11 cellular contexts compared by ENCODE assay signal in the genomic region with DNA sequence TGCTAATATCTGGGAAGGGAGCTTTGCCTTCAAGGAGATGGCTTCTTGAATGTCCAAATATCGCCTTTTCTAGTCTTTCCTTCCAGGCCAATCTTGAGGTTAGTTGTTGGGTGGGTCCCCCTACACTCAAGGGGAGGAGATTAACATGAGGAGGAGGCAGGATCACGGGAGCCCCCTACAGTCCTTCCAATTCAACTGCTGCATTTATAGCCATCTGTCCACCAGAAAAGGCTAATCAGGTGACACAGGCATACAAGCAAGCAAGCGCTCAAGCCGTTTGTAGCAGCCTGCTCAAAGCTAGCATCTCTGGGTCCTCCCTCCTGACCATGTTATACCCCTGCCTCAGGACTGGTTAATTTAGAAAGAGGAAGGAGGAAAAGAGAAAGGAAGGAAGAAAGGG.
A peak's percentile ranks its signal among the peaks of the same experiment; 100 is the strongest.
DNase-seq lines count a peak whose midpoint lies in the region; ATAC-seq and TF ChIP-seq lines count a peak whose summit lies in the region.
"Had no signal": no experiment of that assay in that cellular context is flagged by ENCODE, and none has a peak within 500 bp of the region (broad histone marks: within the 10 kb centered on the region; RNA-seq: fewer than 3 reads in every experiment).

No MANE protein-coding gene starts in this region.

- ATAC-seq in HG03196 (IDR thresholded peaks at IDR 0.05; ENCODE audit: unreplicated experiment) (no peak), HG02759 (IDR thresholded peaks at IDR 0.05; ENCODE audit: unreplicated experiment) (no peak)

- TF ChIP-seq EP300 in Ishikawa (IDR thresholded peaks at IDR 0.05; ENCODE audit: borderline replicate concordance): no peak

- TF ChIP-seq CTCF in WERI-Rb-1 (IDR thresholded peaks at IDR 0.05; ENCODE audit: low read depth, low read length) (peak; percentile 72), lower leg skin (IDR thresholded peaks at IDR 0.05) (no peak)

- H3K27ac ChIP-seq in WERI-Rb-1: no peak overlapping the region
- H3K27ac ChIP-seq: vagina had no signal

- DNase-seq in DMS 273 (lab: John Stamatoyannopoulos, UW; ENCODE audit: unreplicated experiment) (peak; percentile 67), WERI-Rb-1 (peak; percentile 52), medulla oblongata (ENCODE audit: extremely low spot score) (peak; percentile 15), lower leg skin (ENCODE audit: low spot score in 2 of 2) (no peak), hepatic stellate cell (ENCODE audit: low spot score) (no peak)
- DNase-seq: activated CD4-positive, alpha-beta T cell treated with anti-CD3 and anti-CD28 coated beads for 1 hour; SHP77 treated with DMSO at 0.1 percent for 48 hours had no signal

- peak; percentile 10; the same call in 1 of the 2 replicates for TF ChIP-seq RAD21 in Ishikawa (IDR thresholded peaks at IDR 0.05; ENCODE audit: low read depth)

- no peak for TF ChIP-seq POLR2A in lower leg skin (IDR thresholded peaks at IDR 0.05)

- 46 to 56% methylated on average over 4 of the region's 4 CpGs for WGBS in lower leg skin, 2 donors

- intact Hi-C loops in lower leg skin (cut with DNase I; ENCODE audit: low total_unique reads): no loop called here

- H3K36me3 ChIP-seq in WERI-Rb-1: no peaks in the 10 kb centered on the region
- H3K36me3 ChIP-seq: vagina had no signal

- H3K4me3 ChIP-seq in WERI-Rb-1 (ENCODE audit: low read depth, low read length) (no peak overlapping the region), lower leg skin (ENCODE audit: low read depth, poor library complexity, severe bottlenecking) (no peak overlapping the region)
- H3K4me3 ChIP-seq: vagina had no signal

- no peaks in the 10 kb centered on the region for H3K27me3 ChIP-seq in WERI-Rb-1 (ENCODE audit: insufficient read depth, low read depth, severe bottlenecking)
- H3K27me3 ChIP-seq: vagina had no signal

- peaks cover 4% of the 10 kb centered on the region for H3K9me3 ChIP-seq in WERI-Rb-1 (ENCODE audit: severe bottlenecking)
- H3K9me3 ChIP-seq: vagina had no signal

TF ChIP-seq in Ishikawa, 13 proteins besides CTCF, POLR2A, EP300 and RAD21:
- TF ChIP-seq ZBTB7A (IDR thresholded peaks at IDR 0.05; ENCODE audit: low read depth) (no peak), TCF12 (IDR thresholded peaks at IDR 0.05; ENCODE audit: low read depth) (no peak), NFIC (IDR thresholded peaks at IDR 0.05) (no peak), CEBPB (IDR thresholded peaks at IDR 0.05) (no peak), TAF1 (IDR thresholded peaks at IDR 0.05; ENCODE audit: low read depth) (no peak), USF1 (IDR thresholded peaks at IDR 0.05) (no peak), TEAD4 (IDR thresholded peaks at IDR 0.05) (no peak), FOXM1 (IDR thresholded peaks at IDR 0.05; ENCODE audit: borderline replicate concordance, low read depth) (no peak), EGR1 (IDR thresholded peaks at IDR 0.05) (no peak), YY1 (IDR thresholded peaks at IDR 0.05; ENCODE audit: low read depth) (no peak), CREB1 (IDR thresholded peaks at IDR 0.05; ENCODE audit: low read depth) (no peak)
- TF ChIP-seq, protein P1, sequence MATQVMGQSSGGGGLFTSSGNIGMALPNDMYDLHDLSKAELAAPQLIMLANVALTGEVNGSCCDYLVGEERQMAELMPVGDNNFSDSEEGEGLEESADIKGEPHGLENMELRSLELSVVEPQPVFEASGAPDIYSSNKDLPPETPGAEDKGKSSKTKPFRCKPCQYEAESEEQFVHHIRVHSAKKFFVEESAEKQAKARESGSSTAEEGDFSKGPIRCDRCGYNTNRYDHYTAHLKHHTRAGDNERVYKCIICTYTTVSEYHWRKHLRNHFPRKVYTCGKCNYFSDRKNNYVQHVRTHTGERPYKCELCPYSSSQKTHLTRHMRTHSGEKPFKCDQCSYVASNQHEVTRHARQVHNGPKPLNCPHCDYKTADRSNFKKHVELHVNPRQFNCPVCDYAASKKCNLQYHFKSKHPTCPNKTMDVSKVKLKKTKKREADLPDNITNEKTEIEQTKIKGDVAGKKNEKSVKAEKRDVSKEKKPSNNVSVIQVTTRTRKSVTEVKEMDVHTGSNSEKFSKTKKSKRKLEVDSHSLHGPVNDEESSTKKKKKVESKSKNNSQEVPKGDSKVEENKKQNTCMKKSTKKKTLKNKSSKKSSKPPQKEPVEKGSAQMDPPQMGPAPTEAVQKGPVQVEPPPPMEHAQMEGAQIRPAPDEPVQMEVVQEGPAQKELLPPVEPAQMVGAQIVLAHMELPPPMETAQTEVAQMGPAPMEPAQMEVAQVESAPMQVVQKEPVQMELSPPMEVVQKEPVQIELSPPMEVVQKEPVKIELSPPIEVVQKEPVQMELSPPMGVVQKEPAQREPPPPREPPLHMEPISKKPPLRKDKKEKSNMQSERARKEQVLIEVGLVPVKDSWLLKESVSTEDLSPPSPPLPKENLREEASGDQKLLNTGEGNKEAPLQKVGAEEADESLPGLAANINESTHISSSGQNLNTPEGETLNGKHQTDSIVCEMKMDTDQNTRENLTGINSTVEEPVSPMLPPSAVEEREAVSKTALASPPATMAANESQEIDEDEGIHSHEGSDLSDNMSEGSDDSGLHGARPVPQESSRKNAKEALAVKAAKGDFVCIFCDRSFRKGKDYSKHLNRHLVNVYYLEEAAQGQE (IDR thresholded peaks at IDR 0.05; ENCODE audit: low read depth): no peak
- TF ChIP-seq, protein P2, sequence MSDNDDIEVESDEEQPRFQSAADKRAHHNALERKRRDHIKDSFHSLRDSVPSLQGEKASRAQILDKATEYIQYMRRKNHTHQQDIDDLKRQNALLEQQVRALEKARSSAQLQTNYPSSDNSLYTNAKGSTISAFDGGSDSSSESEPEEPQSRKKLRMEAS (IDR thresholded peaks at IDR 0.05): no peak

Comparison
In these comparisons a context has a peak if more than half of its experiments do, and no peak if none do; other contexts are left out.
1. DNase-seq: peak in DMS 273 (single experiment), WERI-Rb-1 (single experiment) and medulla oblongata (single experiment); none in lower leg skin (0 of 2) and hepatic stellate cell (single experiment).